19 cellular contexts compared by ENCODE assay signal in the genomic region with DNA sequence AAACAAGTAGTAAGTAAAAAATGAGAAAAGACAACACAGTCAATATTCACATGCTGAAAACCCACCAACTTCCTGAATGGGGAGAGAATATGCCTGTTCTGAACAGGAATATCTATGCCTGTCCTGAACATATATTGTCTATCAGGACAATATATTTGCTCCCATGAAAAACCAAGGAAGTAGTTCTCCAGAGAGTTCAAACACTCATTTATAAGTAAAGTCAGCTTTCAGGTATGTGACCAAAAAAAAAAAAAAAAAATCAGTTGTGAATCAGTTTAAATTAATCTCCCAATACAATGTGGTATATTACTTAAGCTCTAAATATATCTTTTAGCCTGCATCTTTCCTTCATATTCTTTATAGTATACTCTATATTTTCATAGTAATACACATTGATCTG.
"Had no signal": no experiment of that assay in that cellular context is flagged by ENCODE, and none has a peak within 500 bp of the region (broad histone marks: within the 10 kb centered on the region; RNA-seq: fewer than 3 reads in every experiment).

No MANE protein-coding gene starts in this region.

- H3K27me3 ChIP-seq: pancreas, right atrium auricular region, tibial nerve had no signal

- DNase-seq: activated CD4-positive, alpha-beta memory T cell treated with anti-CD3 and anti-CD28 coated beads for 36 hours; activated naive CD4-positive, alpha-beta T cell treated with anti-CD3 and anti-CD28 coated beads for 36 hours; activated naive CD8-positive, alpha-beta T cell treated with anti-CD3 and anti-CD28 coated beads, Interleukin-2, amount 10 ng/mL, durations not matched to agents 7 days and 5 days; activated T-cell treated with anti-CD3 and anti-CD28 coated beads, Interleukin-2, amount 50 U/mL, for 48 hours; amygdala; effector CD4-positive, alpha-beta T cell; erythroblast; foreskin melanocyte; immature natural killer cell; kidney glomerular epithelial cell; left ventricle myocardium superior; mammary epithelial cell; midbrain; pancreas; psoas muscle; stimulated activated CD4-positive, alpha-beta T cell treated with anti-CD3 and anti-CD28 coated beads, Interleukin-12 subunit alpha, Interleukin-12 subunit beta, amount 100 ng/mL, for 4 hours; T-helper 9 cell had no signal

- H3K9me3 ChIP-seq: pancreas, right atrium auricular region had no signal

- H3K4me1 ChIP-seq: pancreas, psoas muscle, right atrium auricular region, tibial nerve had no signal

- H3K27ac ChIP-seq: pancreas, psoas muscle, right atrium auricular region, tibial nerve had no signal

- H3K4me3 ChIP-seq: pancreas, psoas muscle, right atrium auricular region, tibial nerve had no signal
